8 cellular contexts compared by ENCODE assay signal in the genomic region with DNA sequence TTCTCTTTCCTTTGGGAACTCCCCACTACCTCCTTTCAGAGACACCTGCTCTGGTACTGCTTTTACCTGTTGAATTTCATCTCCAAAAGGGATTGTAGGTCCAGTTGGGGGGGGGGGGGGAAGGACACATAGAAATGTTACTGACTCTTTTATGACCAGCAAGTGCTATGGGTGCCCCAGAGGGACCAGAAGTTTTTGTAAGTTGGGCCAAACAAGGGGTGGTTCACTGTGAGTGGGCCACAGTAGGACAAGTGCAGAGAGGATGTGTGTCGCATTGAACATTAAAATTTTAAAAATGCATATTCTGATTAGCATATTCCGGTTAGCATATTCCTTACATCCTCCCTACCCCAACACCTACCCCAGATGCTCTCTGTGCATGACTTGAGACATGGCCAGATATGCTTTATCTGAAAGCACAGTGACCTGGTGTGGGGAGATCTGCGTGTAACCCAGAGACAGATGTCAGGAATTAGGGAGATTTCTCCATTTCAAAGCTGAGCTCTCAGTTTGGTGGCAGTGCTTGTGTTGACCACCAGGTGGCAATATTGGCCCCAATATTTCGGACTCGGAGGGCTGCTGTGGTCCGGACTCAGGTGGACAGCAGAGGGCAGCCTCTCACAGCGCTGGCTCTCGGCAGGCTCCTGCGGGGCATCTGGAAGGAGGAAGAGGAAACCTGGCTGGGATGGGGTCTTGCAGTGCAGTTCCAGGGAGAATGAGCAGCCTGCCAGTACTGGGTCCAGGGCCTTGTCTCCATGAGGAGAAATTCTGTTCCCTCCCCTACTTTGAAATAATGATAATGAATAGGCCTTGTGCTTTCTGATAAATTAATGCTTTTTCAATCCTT. TPM values are rescaled to one million over a fixed set of nuclear protein-coding genes. Genes with fewer than 3 reads are reported as not detected.
DNase-seq lines count a peak whose midpoint lies in the region; ATAC-seq and TF ChIP-seq lines count a peak whose summit lies in the region.

No MANE protein-coding gene starts in this region.

- TF ChIP-seq CTCF in kidney epithelial cell (IDR thresholded peaks at IDR 0.05; ENCODE audit: insufficient read depth, low read length, poor library complexity, severe bottlenecking), result peak; percentile 100

- no peak overlapping the region for H3K4me3 ChIP-seq in kidney epithelial cell (ENCODE audit: low read depth, low read length)

- H3K27me3 ChIP-seq in kidney epithelial cell (ENCODE audit: control insufficient read depth, insufficient read depth, low read length), result no peaks in the 10 kb centered on the region

- DNase-seq in AG08395 (ENCODE audit: low spot score) (peak; percentile 90), NCI-H510A treated with DMSO at 0.1 percent for 48 hours (lab: John Stamatoyannopoulos, UW) (peak; percentile 84), kidney epithelial cell (ENCODE audit: low read depth) (peak; percentile 32)
- DNase-seq in activated CD4-positive, alpha-beta T cell treated with anti-CD3 and anti-CD28 coated beads for 1 hour, result peak; percentile 66
- peak; percentile 66 for DNase-seq in central memory CD4-positive, alpha-beta T cell
- DNase-seq in stimulated activated CD4-positive, alpha-beta T cell treated with anti-CD3 and anti-CD28 coated beads, Interleukin-1b, Interleukin-23, amount 100 ng/mL, for 24 hours (ENCODE audit: low read depth in 4 of 4, low spot score in 1 of 4), result peak; percentile 49 to 72 (median 58)

- ATAC-seq in GM18909 (IDR thresholded peaks at IDR 0.05; ENCODE audit: poor library complexity, unreplicated experiment) (peak; percentile 79), HG03442 (IDR thresholded peaks at IDR 0.05; ENCODE audit: unreplicated experiment) (peak; percentile 65)

- H3K36me3 ChIP-seq in kidney epithelial cell (ENCODE audit: control insufficient read depth, insufficient read depth, low read length), result no peaks in the 10 kb centered on the region

RNA-seq across cellular contexts. Expression of gene CEBPE, which starts 1.6 kb away (rescaled TPM):
- not detected in 2 replicates for total RNA-seq in kidney epithelial cell

RNA-seq across cellular contexts. Expression of gene CIROP, which starts 15.8 kb away (rescaled TPM):
- not detected in 2 replicates for total RNA-seq in kidney epithelial cell

RNA-seq across cellular contexts. Expression of gene C14orf119, which starts 25.3 kb away (rescaled TPM):
- total RNA-seq in kidney epithelial cell, result 27.5 and 33.3 TPM in 2 replicates

RNA-seq across cellular contexts. Expression of gene ACIN1, which starts 25.7 kb away (rescaled TPM):
- total RNA-seq in kidney epithelial cell, result 72.6 and 83.4 TPM in 2 replicates

Comparison
In these comparisons a context has a peak if more than half of its experiments do, and no peak if none do; other contexts are left out.
1. DNase-seq: peak in every context shown above with its lines; median percentile 90 in AG08395; 84 in NCI-H510A treated with DMSO at 0.1 percent for 48 hours; 66 in activated CD4-positive, alpha-beta T cell treated with anti-CD3 and anti-CD28 coated beads for 1 hour; 66 in central memory CD4-positive, alpha-beta T cell; 58 in stimulated activated CD4-positive, alpha-beta T cell treated with anti-CD3 and anti-CD28 coated beads, Interleukin-1b, Interleukin-23, amount 100 ng/mL, for 24 hours; 32 in kidney epithelial cell.